ENCODE assay signal across 21 cellular contexts in genomic region chr2:165927353-165927752, GRCh38. TPM values are rescaled to one million over a fixed set of nuclear protein-coding genes. Genes with fewer than 3 reads are reported as not detected.
DNase-seq lines count a peak whose midpoint lies in the region; ATAC-seq, FAIRE-seq and TF ChIP-seq lines count a peak whose summit lies in the region.
"Had no signal": no experiment of that assay in that cellular context is flagged by ENCODE, and none has a peak within 500 bp of the region (broad histone marks: within the 10 kb centered on the region; RNA-seq: fewer than 3 reads in every experiment).

No MANE protein-coding gene starts in this region.

- in situ Hi-C loops in T47D (cut with HindIII; ENCODE audit: low pct_unique_long_range_greater_than_20kb, low sequenced_read_pairs), result no loop called here
- in situ Hi-C loops in mammary epithelial cell (cut with MboI; ENCODE audit: low sequenced_read_pairs in 2 of 2), result no loop called here

- CTCF ChIA-PET in mammary epithelial cell (lab: Charles Lee; ENCODE audit: low non-redundant PET), result no interaction called here

- H3K36me3 ChIP-seq in mammary epithelial cell (ENCODE audit: insufficient read depth, low read length) (peaks cover 14% of the 10 kb centered on the region), astrocyte (ENCODE audit: insufficient read depth, low read length) (peaks cover 14% of the 10 kb centered on the region)

- H3K4me2 ChIP-seq in mammary epithelial cell (ENCODE audit: insufficient read depth, low read depth, low read length), result no peak overlapping the region
- H3K4me2 ChIP-seq in astrocyte (ENCODE audit: low read length), result no peak overlapping the region
- H3K4me2 ChIP-seq: GM23338 had no signal

- H3K4me3 Mint-ChIP-seq in astrocyte (ENCODE audit: unreplicated experiment), result no peak overlapping the region
- H3K4me3 Mint-ChIP-seq in activated naive CD8-positive, alpha-beta T cell treated with anti-CD3 and anti-CD28 coated beads, Interleukin-2, amount 50 U/mL, for 24 hours, result no peak overlapping the region
- H3K4me3 Mint-ChIP-seq: CD14-positive monocyte, GM23338 had no signal

- H3K9ac ChIP-seq in mammary epithelial cell (ENCODE audit: insufficient read depth, low read length) (no peak overlapping the region), astrocyte (ENCODE audit: low read length) (no peak overlapping the region)

- H3K9me3 ChIP-seq in mammary epithelial cell (replicated peaks; ENCODE audit: insufficient read depth, low read length) (no peaks in the 10 kb centered on the region), astrocyte (ENCODE audit: insufficient read depth, low read depth, low read length) (no peaks in the 10 kb centered on the region)
- H3K9me3 ChIP-seq: MG63 had no signal

- 100% methylated on average over 1 of the region's 1 CpG for WGBS in mammary epithelial cell (ENCODE audit: low coverage, missing lambda C conversion rate)

- BruUV-seq in mammary epithelial cell (replicated peaks; lab: Mats Ljungman, UMichigan), result no TSS peak

- ATAC-seq in foreskin keratinocyte (peak; percentile 54), GM21367 (IDR thresholded peaks at IDR 0.05; ENCODE audit: unreplicated experiment) (no peak)
- no peak for ATAC-seq in activated naive CD8-positive, alpha-beta T cell treated with anti-CD3 and anti-CD28 coated beads, Interleukin-2, amount 50 U/mL, for 24 hours
- ATAC-seq: GM23338 had no signal

- no peak overlapping the region for H3K27ac ChIP-seq in mammary epithelial cell (ENCODE audit: insufficient read depth, low read depth, low read length)
- no peak overlapping the region for H3K27ac ChIP-seq in astrocyte (ENCODE audit: low read depth, low read length)
- no peak overlapping the region for H3K27ac ChIP-seq in foreskin keratinocyte
- H3K27ac ChIP-seq: 22Rv1 had no signal

- dilution Hi-C loops in mammary epithelial cell (cut with HindIII; ENCODE audit: low sequenced_read_pairs), result no loop called here

- TF ChIP-seq CTCF in mammary epithelial cell (conservative IDR thresholded peaks at IDR 0.05 in 1 of 2, IDR thresholded peaks at IDR 0.05 in 1 of 2; ENCODE audit: extremely low read depth in 1 of 2, insufficient read depth in 1 of 2, low read depth in 1 of 2, low read length in 2 of 2), result no peak
- TF ChIP-seq CTCF in astrocyte (IDR thresholded peaks at IDR 0.05; ENCODE audit: insufficient read depth, low read depth, low read length), result no peak
- no peak for TF ChIP-seq CTCF in foreskin keratinocyte (conservative IDR thresholded peaks at IDR 0.05)

- H3K79me2 ChIP-seq in mammary epithelial cell (ENCODE audit: insufficient read depth, low read length), result no peaks in the 10 kb centered on the region
- H3K79me2 ChIP-seq in astrocyte (ENCODE audit: insufficient read depth, low read length), result no peaks in the 10 kb centered on the region

- no peaks in the 10 kb centered on the region for H3K4me1 ChIP-seq in mammary epithelial cell (ENCODE audit: insufficient read depth, low read length)
- no peaks in the 10 kb centered on the region for H3K4me1 ChIP-seq in astrocyte (ENCODE audit: insufficient read depth, low read length)
- no peaks in the 10 kb centered on the region for H3K4me1 ChIP-seq in foreskin keratinocyte

- H2AFZ ChIP-seq in mammary epithelial cell (ENCODE audit: low read depth, low read length), result no peak overlapping the region
- H2AFZ ChIP-seq in astrocyte (ENCODE audit: low read depth, low read length), result no peak overlapping the region
- H2AFZ ChIP-seq: GM23338 had no signal

- intact Hi-C loops in mammary epithelial cell (cut with micrococcal nuclease), result no loop called here

- no peaks in the 10 kb centered on the region for H3K9me3 Mint-ChIP-seq in astrocyte (ENCODE audit: unreplicated experiment)
- H3K9me3 Mint-ChIP-seq in activated naive CD8-positive, alpha-beta T cell treated with anti-CD3 and anti-CD28 coated beads, Interleukin-2, amount 50 U/mL, for 24 hours, result no peaks in the 10 kb centered on the region
- H3K9me3 Mint-ChIP-seq: CD14-positive monocyte, GM23338 had no signal

- H3K4me3 ChIP-seq in mammary epithelial cell (replicated peaks in 1 of 3; ENCODE audit: insufficient read depth in 1 of 3, low read depth in 2 of 3, low read length in 3 of 3), result no peak overlapping the region
- no peak overlapping the region for H3K4me3 ChIP-seq in astrocyte (ENCODE audit: insufficient read depth, low read depth, low read length)
- H3K4me3 ChIP-seq: GM23338, MG63 had no signal

- H3K36me3 Mint-ChIP-seq in astrocyte (ENCODE audit: low read depth, unreplicated experiment), result peaks cover 4% of the 10 kb centered on the region
- H3K36me3 Mint-ChIP-seq in activated naive CD8-positive, alpha-beta T cell treated with anti-CD3 and anti-CD28 coated beads, Interleukin-2, amount 50 U/mL, for 24 hours (ENCODE audit: low read depth), result peaks cover 44% of the 10 kb centered on the region

- DNase-seq in T47D (ENCODE audit: low read depth in 1 of 2, low spot score in 1 of 2) (peak; percentile 1 to 36), mammary epithelial cell (no peak), astrocyte (ENCODE audit: low read depth) (peak; percentile 7), foreskin keratinocyte (peak; percentile 11 to 51), NCI-H1048 (lab: John Stamatoyannopoulos, UW) (no peak)
- DNase-seq in activated CD4-positive, alpha-beta T cell treated with anti-CD3 and anti-CD28 coated beads, Interleukin-2, amount 50 U/mL, for 1 hour, result no peak
- DNase-seq in activated naive CD8-positive, alpha-beta T cell treated with anti-CD3 and anti-CD28 coated beads, Interleukin-2, amount 50 U/mL, for 24 hours, result no peak
- DNase-seq: DMS79 treated with DMSO at 0.1 percent for 48 hours; GDM1; HCEC 1CT; Kasumi-1; MG63; NCI-H1105; NCI-H2081; NCI-H2171 treated with DMSO at 0.1 percent for 48 hours; NK-92 treated with Interleukin-12 subunit alpha and Interleukin-12 subunit beta, amount 100 ng/mL, for 24 hours; Right ventricle myocardium superior had no signal

- FAIRE-seq in astrocyte (lab: Jason Lieb, UNC), result no peak

- no peak overlapping the region for H3K27ac Mint-ChIP-seq in astrocyte (ENCODE audit: unreplicated experiment)
- no peak overlapping the region for H3K27ac Mint-ChIP-seq in activated naive CD8-positive, alpha-beta T cell treated with anti-CD3 and anti-CD28 coated beads, Interleukin-2, amount 50 U/mL, for 24 hours
- H3K27ac Mint-ChIP-seq: CD14-positive monocyte, GM23338 had no signal

- no peaks in the 10 kb centered on the region for H4K20me1 ChIP-seq in mammary epithelial cell (ENCODE audit: insufficient read depth, low read length)
- H4K20me1 ChIP-seq in astrocyte (ENCODE audit: insufficient read depth, low read length), result no peaks in the 10 kb centered on the region

- H3K27me3 ChIP-seq in mammary epithelial cell (ENCODE audit: insufficient read depth, low read length) (no peaks in the 10 kb centered on the region), astrocyte (ENCODE audit: insufficient read depth, low read length) (no peaks in the 10 kb centered on the region), foreskin keratinocyte (no peaks in the 10 kb centered on the region)
- H3K27me3 ChIP-seq: MG63 had no signal

- no peaks in the 10 kb centered on the region for H3K27me3 Mint-ChIP-seq in astrocyte (ENCODE audit: low read depth, unreplicated experiment)
- no peaks in the 10 kb centered on the region for H3K27me3 Mint-ChIP-seq in activated naive CD8-positive, alpha-beta T cell treated with anti-CD3 and anti-CD28 coated beads, Interleukin-2, amount 50 U/mL, for 24 hours

- H3K4me1 Mint-ChIP-seq in astrocyte (ENCODE audit: low read depth, unreplicated experiment), result peaks cover 6% of the 10 kb centered on the region
- H3K4me1 Mint-ChIP-seq in activated naive CD8-positive, alpha-beta T cell treated with anti-CD3 and anti-CD28 coated beads, Interleukin-2, amount 50 U/mL, for 24 hours, result no peaks in the 10 kb centered on the region
- H3K4me1 Mint-ChIP-seq: CD14-positive monocyte, GM23338 had no signal

RNA-seq across cellular contexts. Expression of gene TTC21B, which starts 26.2 kb away (rescaled TPM):
- total RNA-seq in mammary epithelial cell, result 10 to 100 TPM in 1 of 2 donors, 1 to 10 TPM in 1; 9.3 to 20.7 TPM
- 3.4 TPM for polyA plus RNA-seq in mammary epithelial cell
- 19.5 TPM for polyA minus RNA-seq in mammary epithelial cell
- total RNA-seq in astrocyte, result 11.4 and 12.0 TPM in 2 replicates
- total RNA-seq in foreskin keratinocyte, result 9.8 and 12.0 TPM in 2 replicates
- polyA plus RNA-seq in foreskin keratinocyte, result 2.7 and 3.3 TPM in 2 replicates

Comparison
In these comparisons a context has a peak if more than half of its experiments do, and no peak if none do; other contexts are left out.
1. DNase-seq: peak in T47D (2 of 2), astrocyte (single experiment) and foreskin keratinocyte (2 of 2); none in mammary epithelial cell (single experiment), activated CD4-positive, alpha-beta T cell treated with anti-CD3 and anti-CD28 coated beads, Interleukin-2, amount 50 U/mL, for 1 hour (single experiment), NCI-H1048 (single experiment) and activated naive CD8-positive, alpha-beta T cell treated with anti-CD3 and anti-CD28 coated beads, Interleukin-2, amount 50 U/mL, for 24 hours (single experiment).